In the genomic region with DNA sequence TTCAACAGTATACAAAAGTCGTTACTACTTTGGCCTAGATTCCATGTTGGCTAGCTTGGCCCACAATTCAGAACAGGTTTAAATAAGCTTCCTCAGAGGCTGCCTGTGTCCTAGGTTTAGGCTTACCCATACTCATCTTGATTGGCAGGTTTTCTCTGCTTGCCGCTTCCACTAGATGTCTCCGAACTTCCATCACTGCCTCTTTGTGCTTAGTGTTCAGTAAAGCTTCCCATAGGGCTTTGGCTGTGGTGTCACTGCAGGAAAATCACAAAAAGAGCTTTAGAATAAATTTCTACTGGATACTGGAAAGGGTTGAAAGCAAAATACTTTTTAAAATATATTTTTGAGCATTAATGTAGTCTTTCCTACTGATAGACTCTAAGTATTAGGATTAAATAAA, we compare ENCODE assay signal across 9 cellular contexts. TPM values are rescaled to one million over a fixed set of nuclear protein-coding genes. Genes with fewer than 3 reads are reported as not detected.
A peak's percentile ranks its signal among the peaks of the same experiment; 100 is the strongest.
DNase-seq lines count a peak whose midpoint lies in the region; ATAC-seq and TF ChIP-seq lines count a peak whose summit lies in the region.
"Had no signal": no experiment of that assay in that cellular context is flagged by ENCODE, and none has a peak within 500 bp of the region (broad histone marks: within the 10 kb centered on the region; RNA-seq: fewer than 3 reads in every experiment).

No MANE protein-coding gene starts in this region.

- 55% methylated on average over 3 of the region's 3 CpGs for WGBS in smooth muscle cell (ENCODE audit: low lambda C conversion rate)

- no peak overlapping the region for H3K4me3 ChIP-seq in smooth muscle cell

- no peaks in the 10 kb centered on the region for H3K79me2 ChIP-seq in smooth muscle cell (ENCODE audit: low read depth)

- H4K20me1 ChIP-seq in smooth muscle cell (ENCODE audit: low read depth) = no peaks in the 10 kb centered on the region

- no peaks in the 10 kb centered on the region for H3F3A ChIP-seq in smooth muscle cell (ENCODE audit: low read depth)

- no peak overlapping the region for H2AFZ ChIP-seq in smooth muscle cell (ENCODE audit: low read depth)

- in situ Hi-C loops in SK-MEL-5 (cut with HindIII; ENCODE audit: low pct_unique_long_range_greater_than_20kb, low sequenced_read_pairs) = no loop called here

- H3K36me3 ChIP-seq in smooth muscle cell (ENCODE audit: low read depth) = no peaks in the 10 kb centered on the region

- TF ChIP-seq CTCF in smooth muscle cell (IDR thresholded peaks at IDR 0.05; ENCODE audit: borderline replicate concordance, insufficient read depth, poor library complexity, severe bottlenecking) = peak; percentile 5

- no peak overlapping the region for H3K9ac ChIP-seq in smooth muscle cell (ENCODE audit: low read depth)

- no peak overlapping the region for H3K4me2 ChIP-seq in smooth muscle cell

- H3K27ac ChIP-seq in smooth muscle cell (ENCODE audit: low read depth) = no peak overlapping the region

- no peaks in the 10 kb centered on the region for H3K27me3 ChIP-seq in smooth muscle cell (ENCODE audit: low read depth)

- H3K4me1 ChIP-seq in smooth muscle cell (ENCODE audit: low read depth) = no peaks in the 10 kb centered on the region

- DNase-seq in NCI-H524 treated with DMSO at 0.1 percent for 48 hours (lab: John Stamatoyannopoulos, UW) (peak; percentile 3), NCI-H524 (lab: John Stamatoyannopoulos, UW) (no peak), SK-MEL-5 (ENCODE audit: low read depth, low spot score) (peak; percentile 90), fibroblast of the conjunctiva (ENCODE audit: low read depth) (peak; percentile 48), smooth muscle cell (lab: John Stamatoyannopoulos, UW; ENCODE audit: unreplicated experiment) (no peak), GF-D8 (lab: John Stamatoyannopoulos, UW) (no peak), NCI-H510A treated with DMSO at 0.1 percent for 48 hours (lab: John Stamatoyannopoulos, UW) (no peak)
- DNase-seq: AML-193 had no signal

- ATAC-seq in HG03139 (IDR thresholded peaks at IDR 0.05; ENCODE audit: unreplicated experiment) = no peak

- H3K9me3 ChIP-seq in smooth muscle cell (replicated peaks; ENCODE audit: low read depth) = no peaks in the 10 kb centered on the region

RNA-seq across cellular contexts. Expression of gene SCFD2, which starts 52.4 kb away (rescaled TPM):
- 25.7 and 26.3 TPM in 2 replicates for total RNA-seq in SK-MEL-5 (2014; rRNA removed; shearing (Covaris generic))
- 16.4 and 22.3 TPM in 2 replicates for polyA plus RNA-seq in SK-MEL-5 (2015; cell fraction: cytosol; rRNA removed)
- polyA plus RNA-seq in SK-MEL-5 (2015; cell fraction: nucleus; rRNA removed) = 8.2 and 12.9 TPM in 2 replicates
- total RNA-seq in smooth muscle cell = 7.8 and 13.0 TPM in 2 replicates
- 11.4 and 14.9 TPM in 2 replicates for polyA plus RNA-seq in smooth muscle cell

Comparison
In these comparisons a context has a peak if more than half of its experiments do, and no peak if none do; other contexts are left out.
1. DNase-seq: peak in NCI-H524 treated with DMSO at 0.1 percent for 48 hours (single experiment), SK-MEL-5 (single experiment) and fibroblast of the conjunctiva (single experiment); none in NCI-H524 (0 of 2), smooth muscle cell (single experiment), GF-D8 (single experiment) and NCI-H510A treated with DMSO at 0.1 percent for 48 hours (single experiment).